In the genomic region with DNA sequence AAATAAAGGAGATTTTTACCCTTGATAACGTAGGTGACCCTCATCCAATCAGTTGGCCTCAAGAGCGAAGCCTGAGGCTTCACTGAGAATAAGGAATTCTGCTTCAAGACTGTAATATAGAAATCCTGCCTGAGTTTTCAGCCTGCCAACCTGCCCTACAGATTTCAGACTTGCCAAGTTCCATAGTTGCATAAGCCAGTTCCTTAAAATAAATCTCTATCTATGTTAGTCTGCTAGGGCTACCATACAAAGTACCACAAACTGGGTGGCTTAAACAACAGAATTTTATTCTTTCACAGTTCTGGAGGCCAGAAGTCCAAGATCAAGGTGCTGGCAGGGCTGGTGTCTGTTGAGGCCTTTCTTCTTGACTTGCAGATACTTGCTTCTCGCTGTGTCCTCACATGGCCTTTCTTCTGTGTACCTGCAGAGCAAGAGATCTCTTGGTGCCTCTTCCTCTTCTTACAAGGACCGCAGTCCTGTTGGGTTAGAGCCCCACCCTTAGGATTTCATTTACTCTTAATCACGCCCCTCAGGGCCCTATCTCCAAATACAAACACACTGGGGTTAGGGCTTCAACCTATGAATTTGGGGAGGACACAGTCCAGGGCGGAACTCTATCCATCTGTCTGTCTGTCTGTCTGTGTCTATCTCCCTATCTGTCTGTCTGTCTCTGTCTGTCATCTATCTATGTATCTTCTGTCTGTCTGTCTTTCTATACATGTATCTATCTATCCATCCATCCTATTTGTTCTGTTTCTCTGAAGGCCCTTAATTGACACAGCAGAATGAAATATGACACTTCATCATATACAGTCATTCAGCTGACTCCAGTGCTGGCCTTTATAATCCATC, we compare ENCODE assay signal across 13 cellular contexts. TPM values are rescaled to one million over a fixed set of nuclear protein-coding genes. Genes with fewer than 3 reads are reported as not detected.
DNase-seq lines count a peak whose midpoint lies in the region; ATAC-seq and TF ChIP-seq lines count a peak whose summit lies in the region.
"Had no signal": no experiment of that assay in that cellular context is flagged by ENCODE, and none has a peak within 500 bp of the region (broad histone marks: within the 10 kb centered on the region; RNA-seq: fewer than 3 reads in every experiment).

No MANE protein-coding gene starts in this region.

- ATAC-seq in heart right ventricle (peak; percentile 42 to 91 (median 68)), HG02981 (IDR thresholded peaks at IDR 0.05; ENCODE audit: unreplicated experiment) (no peak), HG02870 (IDR thresholded peaks at IDR 0.05; ENCODE audit: unreplicated experiment) (no peak)

- H3K27me3 ChIP-seq in heart right ventricle: no peaks in the 10 kb centered on the region

- no peaks in the 10 kb centered on the region for H3K9me3 ChIP-seq in heart right ventricle

- intact Hi-C loops in heart right ventricle (cut with DNase I): no loop called here

- H3K36me3 ChIP-seq in heart right ventricle: no peaks in the 10 kb centered on the region

- no peak overlapping the region for H3K4me3 ChIP-seq in heart right ventricle

- WGBS in heart right ventricle, 2 donors: 71 to 76% methylated on average over 6 of the region's 6 CpGs

- peak overlapping the region; percentile 51 for H3K27ac ChIP-seq in 22Rv1
- peak overlapping the region in 8 of 10 donors; percentile 22 to 84 (median 68) for H3K27ac ChIP-seq in heart right ventricle

- peak; percentile 54 for DNase-seq in KBM-7
- peak; percentile 61 for DNase-seq in SKM-1 treated with dmso at 0.1 percent for 144 hours (lab: John Stamatoyannopoulos, UW; ENCODE audit: unreplicated experiment)
- no peak for DNase-seq in heart right ventricle
- no peak for DNase-seq in NCI-H1048 (lab: John Stamatoyannopoulos, UW)
- no peak for DNase-seq in stimulated activated CD4-positive, alpha-beta T cell treated with anti-CD3 and anti-CD28 coated beads, Interleukin-4, amount 100 ng/mL, for 24 hours
- DNase-seq: effector CD8-positive, alpha-beta T cell; IMR-90; NCI-H1092 treated with DMSO at 0.1 percent for 48 hours; NCI-H226; stimulated activated CD4-positive, alpha-beta T cell treated with anti-CD3 and anti-CD28 coated beads, Interleukin-15, amount 100 ng/mL, for 24 hours had no signal

- H3K4me1 ChIP-seq in heart right ventricle: peaks cover 0 to 23% (median 7%) of the 10 kb centered on the region in 9 donors

- in situ Hi-C loops in KBM-7 (cut with MboI; ENCODE audit: low pct_unique_long_range_greater_than_20kb, low sequenced_read_pairs): no loop called here

- no peak for TF ChIP-seq CTCF in 22Rv1 (IDR thresholded peaks at IDR 0.05)
- no peak for TF ChIP-seq CTCF in heart right ventricle (IDR thresholded peaks at IDR 0.05)

RNA-seq across cellular contexts. Expression of a gene that starts 17.0 kb away (rescaled TPM):
- total RNA-seq in heart right ventricle: 10 to 100 TPM; 32.2 to 53.4 (median 45.3) TPM
- 10 to 100 TPM; 12.0 to 24.3 TPM for polyA plus RNA-seq in heart right ventricle

RNA-seq across cellular contexts. Expression of a gene that starts 28.8 kb away (rescaled TPM):
- 100 to 1,000 TPM; 169 to 210 (median 185) TPM for total RNA-seq in heart right ventricle
- polyA plus RNA-seq in heart right ventricle: 100 to 1,000 TPM in 1 of 2 donors, 10 to 100 TPM in 1; 30.4 to 137 TPM

Comparison
In these comparisons a context has a peak if more than half of its experiments do, and no peak if none do; other contexts are left out.
1. DNase-seq: peak in KBM-7 (single experiment) and SKM-1 treated with dmso at 0.1 percent for 144 hours (single experiment); none in heart right ventricle (0 of 2), NCI-H1048 (single experiment) and stimulated activated CD4-positive, alpha-beta T cell treated with anti-CD3 and anti-CD28 coated beads, Interleukin-4, amount 100 ng/mL, for 24 hours (single experiment).
2. ATAC-seq: peak in heart right ventricle (8 of 8); none in HG02981 (single experiment) and HG02870 (single experiment).